19 cellular contexts compared by ENCODE assay signal in genomic region chr18:72375628-72376027, GRCh38.
A peak's percentile ranks its signal among the peaks of the same experiment; 100 is the strongest.
DNase-seq lines count a peak whose midpoint lies in the region; ATAC-seq, FAIRE-seq and TF ChIP-seq lines count a peak whose summit lies in the region.
"Had no signal": no experiment of that assay in that cellular context is flagged by ENCODE, and none has a peak within 500 bp of the region (broad histone marks: within the 10 kb centered on the region; RNA-seq: fewer than 3 reads in every experiment).

No MANE protein-coding gene starts in this region.

- no peaks in the 10 kb centered on the region for H4K20me1 ChIP-seq in GM12878 (ENCODE audit: control insufficient read depth, insufficient read depth)

- TF ChIP-seq CTCF in AG10803 (conservative IDR thresholded peaks at IDR 0.05; ENCODE audit: low read length) (no peak), GM12878 (IDR thresholded peaks at IDR 0.05 in 2 of 3, conservative IDR thresholded peaks at IDR 0.05 in 1 of 3; ENCODE audit: control insufficient read depth in 2 of 3, extremely low read depth in 1 of 3, insufficient read depth in 1 of 3, low read depth in 3 of 3, low read length in 3 of 3) (no peak), adrenal gland (IDR thresholded peaks at IDR 0.05) (no peak)

- H3K4me2 ChIP-seq in GM12878 (ENCODE audit: control insufficient read depth, insufficient read depth), result no peak overlapping the region

- in situ Hi-C loops in GM12878 (cut with MboI), result no loop called here

- no peak for TF ChIP-seq EP300 in GM12878 (IDR thresholded peaks at IDR 0.05; ENCODE audit: borderline replicate concordance in 1 of 2, control insufficient read depth in 1 of 2, low read depth in 2 of 2, low read length in 2 of 2)

- H3K36me3 ChIP-seq in GM12878 (ENCODE audit: control insufficient read depth in 2 of 2, insufficient read depth in 2 of 2, low read length in 1 of 2) (no peaks in the 10 kb centered on the region), adrenal gland (replicated peaks in 1 of 2) (no peaks in the 10 kb centered on the region)
- H3K36me3 ChIP-seq: gastrocnemius medialis, pancreas, thoracic aorta had no signal

- DNase-seq in AG10803 (ENCODE audit: low read depth) (peak; percentile 25), NCI-H146 treated with DMSO at 0.1 percent for 48 hours (lab: John Stamatoyannopoulos, UW; ENCODE audit: unreplicated experiment) (peak; percentile 15), GM12878 (ENCODE audit: low read depth, low spot score) (no peak), left kidney (ENCODE audit: low read depth, low spot score) (peak; percentile 38), NCI-H1092 (lab: John Stamatoyannopoulos, UW) (no peak), adrenal gland (no peak), HEK293T (ENCODE audit: extremely low spot score) (no peak)
- DNase-seq: activated CD4-positive, alpha-beta T cell treated with anti-CD3 and anti-CD28 coated beads, Interleukin-2, amount 10 ng/mL, durations not matched to agents 7 days and 5 days; activated T-cell treated with anti-CD3 and anti-CD28 coated beads, Interleukin-2, amount 50 U/mL, for 72 hours; dermis blood vessel endothelial cell; DND-41; gastrocnemius medialis; NCI-H1092 treated with DMSO at 0.1 percent for 48 hours; NCI-H526; pancreas had no signal

- no peak overlapping the region for H2AFZ ChIP-seq in GM12878 (ENCODE audit: control insufficient read depth, low read depth, low read length)

- TF ChIP-seq POLR2A in GM12878 (IDR thresholded peaks at IDR 0.05; ENCODE audit: low read depth, low read length) (no peak), adrenal gland (IDR thresholded peaks at IDR 0.05) (no peak)

- H3K27ac ChIP-seq in GM12878 (ENCODE audit: control insufficient read depth, insufficient read depth), result no peak overlapping the region
- H3K27ac ChIP-seq in adrenal gland, result no peak overlapping the region
- H3K27ac ChIP-seq: gastrocnemius medialis, pancreas, thoracic aorta had no signal

- SMC1A ChIA-PET in GM12878 (lab: Charles Lee; ENCODE audit: uncharacterized antibody, unreplicated experiment), result interaction anchor here (2.4 kb wide), 1 partner anchor 11 kb away, joined by 6 read pairs; no protein-coding TSS in a partner anchor

- no peaks in the 10 kb centered on the region for H3K27me3 ChIP-seq in GM12878 (replicated peaks in 1 of 2; ENCODE audit: control insufficient read depth in 2 of 2, insufficient read depth in 2 of 2, low read length in 1 of 2)
- H3K27me3 ChIP-seq in adrenal gland, result no peaks in the 10 kb centered on the region
- H3K27me3 ChIP-seq: gastrocnemius medialis, pancreas had no signal

- POLR2A ChIA-PET in GM12878 (lab: Charles Lee) (no interaction called here), HEK293T (lab: Yijun Ruan, JAX) (no interaction called here)

- FAIRE-seq in GM12878 (lab: Jason Lieb, UNC), result no peak
- FAIRE-seq: islet of Langerhans, pancreas had no signal

- CTCF ChIA-PET in GM12878 (lab: Yijun Ruan, JAX), result no interaction called here
- CTCF ChIA-PET in HEK293T (lab: Yijun Ruan, JAX), result no interaction called here

- no peaks in the 10 kb centered on the region for H3K79me2 ChIP-seq in GM12878 (ENCODE audit: control insufficient read depth, insufficient read depth, low read length)

- H3K4me1 ChIP-seq in GM12878 (ENCODE audit: control insufficient read depth, insufficient read depth, low read length) (no peaks in the 10 kb centered on the region), adrenal gland (replicated peaks in 1 of 2) (no peaks in the 10 kb centered on the region)
- H3K4me1 ChIP-seq: gastrocnemius medialis, pancreas had no signal

- RAD21 ChIA-PET in GM12878 (lab: Charles Lee; ENCODE audit: unreplicated experiment), result interaction anchor here (1.3 kb wide), 1 partner anchor 11 kb away, joined by 3 read pairs; no protein-coding TSS in a partner anchor

- no TSS peak for BruUV-seq in GM12878 (replicated peaks; lab: Mats Ljungman, UMichigan)

- intact Hi-C loops in GM12878 (cut with micrococcal nuclease; ENCODE audit: unreplicated experiment) (no loop called here), adrenal gland (cut with DNase I) (no loop called here)

- H3K9me3 ChIP-seq in GM12878 (replicated peaks; ENCODE audit: control insufficient read depth, insufficient read depth, low read length) (no peaks in the 10 kb centered on the region; the same call in 2 of the 3 replicates), adrenal gland (replicated peaks in 1 of 3) (no peaks in the 10 kb centered on the region)
- H3K9me3 ChIP-seq: gastrocnemius medialis, pancreas, thoracic aorta had no signal

- TF ChIP-seq RAD21 in GM12878 (IDR thresholded peaks at IDR 0.05; ENCODE audit: insufficient read depth, low read depth, low read length), result no peak

- 30% methylated on average over 5 of the region's 5 CpGs for WGBS in GM12878 (ENCODE audit: insufficient coverage, insufficient replicate concordance, low lambda C conversion rate, missing lambda C conversion rate)
- WGBS in adrenal gland, 4 donors, result 69 to 81% (median 74%) methylated on average over 4 to 5 of the region's 5 CpGs

- H3K4me3 ChIP-seq in AG10803 (ENCODE audit: low read length), result no peak overlapping the region
- H3K4me3 ChIP-seq in GM12878, result no peak overlapping the region
- H3K4me3 ChIP-seq in adrenal gland, result no peak overlapping the region
- H3K4me3 ChIP-seq: gastrocnemius medialis, pancreas, thoracic aorta had no signal

- no peak overlapping the region for H3K9ac ChIP-seq in GM12878 (ENCODE audit: control insufficient read depth, insufficient read depth, low read length)

- no peak for ATAC-seq in GM12878
- ATAC-seq in GM21717 (IDR thresholded peaks at IDR 0.05; ENCODE audit: unreplicated experiment), result no peak
- ATAC-seq: gastrocnemius medialis, pancreas, Right ventricle myocardium inferior had no signal

TF ChIP-seq in GM12878, 131 proteins besides CTCF, POLR2A, EP300 and RAD21:
- TF ChIP-seq NR2F1 (conservative IDR thresholded peaks at IDR 0.05) (peak; percentile 71), RELB (IDR thresholded peaks at IDR 0.05; ENCODE audit: low read depth) (no peak), TCF12 (IDR thresholded peaks at IDR 0.05; ENCODE audit: low read depth, low read length) (peak; percentile 13; the same call in 1 of the 2 replicates)

TF ChIP-seq in HEK293T, 16 proteins besides CTCF, POLR2A, EP300 and RAD21:
- no peak for TF ChIP-seq ARNT (IDR thresholded peaks at IDR 0.05)
- no peak for TF ChIP-seq TARDBP (IDR thresholded peaks at IDR 0.05)
- no peak for TF ChIP-seq LEF1 (IDR thresholded peaks at IDR 0.05; ENCODE audit: borderline replicate concordance)
- no peak for TF ChIP-seq L3MBTL2 (conservative IDR thresholded peaks at IDR 0.05)
- TF ChIP-seq SUZ12 (IDR thresholded peaks at IDR 0.05), result no peak
- no peak for TF ChIP-seq ELF4 (IDR thresholded peaks at IDR 0.05)
- TF ChIP-seq HDGF (IDR thresholded peaks at IDR 0.05; ENCODE audit: borderline replicate concordance), result no peak
- TF ChIP-seq ZNF384 (IDR thresholded peaks at IDR 0.05), result no peak
- TF ChIP-seq CTBP1 (IDR thresholded peaks at IDR 0.05; ENCODE audit: borderline replicate concordance), result no peak
- no peak for TF ChIP-seq SP1 (IDR thresholded peaks at IDR 0.05)
- TF ChIP-seq FOXM1 (IDR thresholded peaks at IDR 0.05; ENCODE audit: borderline replicate concordance), result no peak
- TF ChIP-seq FOXA1 (IDR thresholded peaks at IDR 0.05), result no peak
- TF ChIP-seq NFRKB (IDR thresholded peaks at IDR 0.05), result no peak
TF ChIP-seq in HEK293T: peak in this region for 0.

Comparison
In these comparisons a context has a peak if more than half of its experiments do, and no peak if none do; other contexts are left out.
1. DNase-seq: peak in AG10803 (single experiment), NCI-H146 treated with DMSO at 0.1 percent for 48 hours (single experiment) and left kidney (single experiment); none in GM12878 (single experiment), NCI-H1092 (single experiment), adrenal gland (0 of 7) and HEK293T (single experiment).